ENCODE assay signal across 1 cellular context in the genomic region with DNA sequence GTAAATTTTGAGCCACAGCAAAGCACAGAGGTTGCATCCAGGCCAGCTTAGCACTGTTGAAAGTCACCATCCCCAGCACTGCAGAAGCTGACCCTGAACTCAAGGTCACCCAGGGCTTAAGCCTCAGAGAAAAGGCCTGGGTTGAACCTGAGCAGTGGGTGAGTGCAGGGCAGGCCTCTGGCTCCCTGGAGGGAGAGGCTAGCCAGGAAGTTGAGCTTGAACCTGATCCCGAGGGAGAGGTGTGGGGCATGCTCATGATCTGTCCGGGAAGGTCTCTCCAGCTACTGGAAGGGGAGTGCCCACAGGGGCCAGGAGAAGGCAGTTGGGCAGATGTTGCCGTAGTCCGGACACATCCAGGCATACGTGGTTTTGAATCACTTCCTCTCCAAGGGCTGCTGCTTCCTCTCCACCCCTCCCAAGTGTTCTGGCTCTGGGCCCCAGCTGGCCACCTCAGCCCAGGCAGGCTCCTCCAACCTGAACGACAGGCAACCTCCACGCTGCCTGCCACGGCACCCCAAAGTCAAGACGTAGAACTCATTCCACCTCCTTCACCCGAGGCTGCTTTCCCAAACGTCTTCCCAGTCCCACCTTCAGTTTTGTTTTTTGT.
TF ChIP-seq lines count a peak whose summit lies in the region.

No MANE protein-coding gene starts in this region.

TF ChIP-seq in HepG2, 621 proteins besides CTCF, POLR2A, EP300 and RAD21 (continued from another document and continues in another):
- TF ChIP-seq, protein P1, sequence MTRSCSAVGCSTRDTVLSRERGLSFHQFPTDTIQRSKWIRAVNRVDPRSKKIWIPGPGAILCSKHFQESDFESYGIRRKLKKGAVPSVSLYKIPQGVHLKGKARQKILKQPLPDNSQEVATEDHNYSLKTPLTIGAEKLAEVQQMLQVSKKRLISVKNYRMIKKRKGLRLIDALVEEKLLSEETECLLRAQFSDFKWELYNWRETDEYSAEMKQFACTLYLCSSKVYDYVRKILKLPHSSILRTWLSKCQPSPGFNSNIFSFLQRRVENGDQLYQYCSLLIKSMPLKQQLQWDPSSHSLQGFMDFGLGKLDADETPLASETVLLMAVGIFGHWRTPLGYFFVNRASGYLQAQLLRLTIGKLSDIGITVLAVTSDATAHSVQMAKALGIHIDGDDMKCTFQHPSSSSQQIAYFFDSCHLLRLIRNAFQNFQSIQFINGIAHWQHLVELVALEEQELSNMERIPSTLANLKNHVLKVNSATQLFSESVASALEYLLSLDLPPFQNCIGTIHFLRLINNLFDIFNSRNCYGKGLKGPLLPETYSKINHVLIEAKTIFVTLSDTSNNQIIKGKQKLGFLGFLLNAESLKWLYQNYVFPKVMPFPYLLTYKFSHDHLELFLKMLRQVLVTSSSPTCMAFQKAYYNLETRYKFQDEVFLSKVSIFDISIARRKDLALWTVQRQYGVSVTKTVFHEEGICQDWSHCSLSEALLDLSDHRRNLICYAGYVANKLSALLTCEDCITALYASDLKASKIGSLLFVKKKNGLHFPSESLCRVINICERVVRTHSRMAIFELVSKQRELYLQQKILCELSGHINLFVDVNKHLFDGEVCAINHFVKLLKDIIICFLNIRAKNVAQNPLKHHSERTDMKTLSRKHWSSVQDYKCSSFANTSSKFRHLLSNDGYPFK (CRISPR knock-in tag; IDR thresholded peaks at IDR 0.05; ENCODE audit: borderline replicate concordance), result no peak; the same call in none of the 2 replicates
- TF ChIP-seq ZNF44 (CRISPR knock-in tag; IDR thresholded peaks at IDR 0.05) (peak; percentile 89), MTF2 (CRISPR knock-in tag; IDR thresholded peaks at IDR 0.05; ENCODE audit: borderline replicate concordance) (no peak), CREM (IDR thresholded peaks at IDR 0.05) (peak; percentile 59; the same call in 1 of the 2 replicates), CREM (CRISPR knock-in tag; IDR thresholded peaks at IDR 0.05) (no peak), SP4 (CRISPR knock-in tag; IDR thresholded peaks at IDR 0.05) (0 out of 2 replicates have a peak, but pooled peaks have one; percentile 23), HMG20B (CRISPR knock-in tag; conservative IDR thresholded peaks at IDR 0.05) (peak; percentile 89), KDM1A (CRISPR knock-in tag; IDR thresholded peaks at IDR 0.05) (peak; percentile 51; the same call in 1 of the 2 replicates), ZNF530 (CRISPR knock-in tag; IDR thresholded peaks at IDR 0.05; ENCODE audit: low read depth) (no peak), ZNF572 (CRISPR knock-in tag; IDR thresholded peaks at IDR 0.05) (no peak; the same call in 1 of the 2 replicates), ZNF17 (CRISPR knock-in tag; IDR thresholded peaks at IDR 0.05) (no peak), MEIS1 (CRISPR knock-in tag; IDR thresholded peaks at IDR 0.05; ENCODE audit: borderline replicate concordance) (peak; percentile 76; the same call in 1 of the 2 replicates), FOXA3 (CRISPR knock-in tag; IDR thresholded peaks at IDR 0.05) (peak; percentile 87), YEATS4 (CRISPR knock-in tag; IDR thresholded peaks at IDR 0.05; ENCODE audit: borderline replicate concordance) (peak; percentile 78), PITX1 (CRISPR knock-in tag; IDR thresholded peaks at IDR 0.05) (peak; percentile 99), DNMT3B (CRISPR knock-in tag; conservative IDR thresholded peaks at IDR 0.05) (no peak), SP1 (IDR thresholded peaks at IDR 0.05) (no peak), SP1 (CRISPR knock-in tag; IDR thresholded peaks at IDR 0.05) (peak; percentile 72), HNF4G (IDR thresholded peaks at IDR 0.05; ENCODE audit: borderline replicate concordance, low read depth, low read length) (0 out of 2 replicates have a peak, but pooled peaks have one; percentile 37), HNF4G (CRISPR knock-in tag; IDR thresholded peaks at IDR 0.05; ENCODE audit: borderline replicate concordance, low read depth) (0 out of 2 replicates have a peak, but pooled peaks have one; percentile 14), ZFP62 (CRISPR knock-in tag; IDR thresholded peaks at IDR 0.05) (no peak), ZNF282 (IDR thresholded peaks at IDR 0.05; ENCODE audit: partially characterized antibody) (no peak), ZSCAN30 (CRISPR knock-in tag; IDR thresholded peaks at IDR 0.05) (0 out of 2 replicates have a peak, but pooled peaks have one; percentile 37), ZSCAN22 (CRISPR knock-in tag; IDR thresholded peaks at IDR 0.05) (no peak), ZNF678 (CRISPR knock-in tag; IDR thresholded peaks at IDR 0.05) (no peak)
- TF ChIP-seq, protein P2, sequence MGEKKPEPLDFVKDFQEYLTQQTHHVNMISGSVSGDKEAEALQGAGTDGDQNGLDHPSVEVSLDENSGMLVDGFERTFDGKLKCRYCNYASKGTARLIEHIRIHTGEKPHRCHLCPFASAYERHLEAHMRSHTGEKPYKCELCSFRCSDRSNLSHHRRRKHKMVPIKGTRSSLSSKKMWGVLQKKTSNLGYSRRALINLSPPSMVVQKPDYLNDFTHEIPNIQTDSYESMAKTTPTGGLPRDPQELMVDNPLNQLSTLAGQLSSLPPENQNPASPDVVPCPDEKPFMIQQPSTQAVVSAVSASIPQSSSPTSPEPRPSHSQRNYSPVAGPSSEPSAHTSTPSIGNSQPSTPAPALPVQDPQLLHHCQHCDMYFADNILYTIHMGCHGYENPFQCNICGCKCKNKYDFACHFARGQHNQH (CRISPR knock-in tag; IDR thresholded peaks at IDR 0.05), result peak; percentile 96
- TF ChIP-seq, protein P3, sequence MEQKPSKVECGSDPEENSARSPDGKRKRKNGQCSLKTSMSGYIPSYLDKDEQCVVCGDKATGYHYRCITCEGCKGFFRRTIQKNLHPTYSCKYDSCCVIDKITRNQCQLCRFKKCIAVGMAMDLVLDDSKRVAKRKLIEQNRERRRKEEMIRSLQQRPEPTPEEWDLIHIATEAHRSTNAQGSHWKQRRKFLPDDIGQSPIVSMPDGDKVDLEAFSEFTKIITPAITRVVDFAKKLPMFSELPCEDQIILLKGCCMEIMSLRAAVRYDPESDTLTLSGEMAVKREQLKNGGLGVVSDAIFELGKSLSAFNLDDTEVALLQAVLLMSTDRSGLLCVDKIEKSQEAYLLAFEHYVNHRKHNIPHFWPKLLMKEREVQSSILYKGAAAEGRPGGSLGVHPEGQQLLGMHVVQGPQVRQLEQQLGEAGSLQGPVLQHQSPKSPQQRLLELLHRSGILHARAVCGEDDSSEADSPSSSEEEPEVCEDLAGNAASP (CRISPR knock-in tag; IDR thresholded peaks at IDR 0.05; ENCODE audit: borderline replicate concordance), result peak; percentile 100
- TF ChIP-seq, protein P4, sequence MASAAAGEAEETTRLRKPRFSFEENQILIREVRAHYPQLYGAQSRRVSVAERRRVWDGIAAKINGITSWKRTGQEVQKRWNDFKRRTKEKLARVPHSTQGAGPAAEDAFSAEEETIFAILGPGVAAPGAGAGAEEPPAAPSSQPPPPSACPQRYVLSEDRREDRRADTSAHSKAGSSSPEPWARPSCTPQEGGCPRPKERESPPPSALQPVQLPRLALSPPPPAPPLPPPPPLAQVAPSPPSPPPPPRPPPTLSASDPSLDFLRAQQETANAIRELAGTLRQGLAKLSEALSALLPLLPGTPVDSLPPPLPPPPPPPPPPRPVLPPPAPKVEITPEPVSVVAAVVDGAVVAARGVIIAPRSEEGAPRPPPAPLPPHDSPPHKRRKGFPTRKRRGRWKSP (CRISPR knock-in tag; IDR thresholded peaks at IDR 0.05), result 0 out of 2 replicates have a peak, but pooled peaks have one; percentile 42
- TF ChIP-seq, protein P5, sequence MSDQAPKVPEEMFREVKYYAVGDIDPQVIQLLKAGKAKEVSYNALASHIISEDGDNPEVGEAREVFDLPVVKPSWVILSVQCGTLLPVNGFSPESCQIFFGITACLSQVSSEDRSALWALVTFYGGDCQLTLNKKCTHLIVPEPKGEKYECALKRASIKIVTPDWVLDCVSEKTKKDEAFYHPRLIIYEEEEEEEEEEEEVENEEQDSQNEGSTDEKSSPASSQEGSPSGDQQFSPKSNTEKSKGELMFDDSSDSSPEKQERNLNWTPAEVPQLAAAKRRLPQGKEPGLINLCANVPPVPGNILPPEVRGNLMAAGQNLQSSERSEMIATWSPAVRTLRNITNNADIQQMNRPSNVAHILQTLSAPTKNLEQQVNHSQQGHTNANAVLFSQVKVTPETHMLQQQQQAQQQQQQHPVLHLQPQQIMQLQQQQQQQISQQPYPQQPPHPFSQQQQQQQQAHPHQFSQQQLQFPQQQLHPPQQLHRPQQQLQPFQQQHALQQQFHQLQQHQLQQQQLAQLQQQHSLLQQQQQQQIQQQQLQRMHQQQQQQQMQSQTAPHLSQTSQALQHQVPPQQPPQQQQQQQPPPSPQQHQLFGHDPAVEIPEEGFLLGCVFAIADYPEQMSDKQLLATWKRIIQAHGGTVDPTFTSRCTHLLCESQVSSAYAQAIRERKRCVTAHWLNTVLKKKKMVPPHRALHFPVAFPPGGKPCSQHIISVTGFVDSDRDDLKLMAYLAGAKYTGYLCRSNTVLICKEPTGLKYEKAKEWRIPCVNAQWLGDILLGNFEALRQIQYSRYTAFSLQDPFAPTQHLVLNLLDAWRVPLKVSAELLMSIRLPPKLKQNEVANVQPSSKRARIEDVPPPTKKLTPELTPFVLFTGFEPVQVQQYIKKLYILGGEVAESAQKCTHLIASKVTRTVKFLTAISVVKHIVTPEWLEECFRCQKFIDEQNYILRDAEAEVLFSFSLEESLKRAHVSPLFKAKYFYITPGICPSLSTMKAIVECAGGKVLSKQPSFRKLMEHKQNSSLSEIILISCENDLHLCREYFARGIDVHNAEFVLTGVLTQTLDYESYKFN (CRISPR knock-in tag; conservative IDR thresholded peaks at IDR 0.05), result peak; percentile 86
- TF ChIP-seq, protein P6, sequence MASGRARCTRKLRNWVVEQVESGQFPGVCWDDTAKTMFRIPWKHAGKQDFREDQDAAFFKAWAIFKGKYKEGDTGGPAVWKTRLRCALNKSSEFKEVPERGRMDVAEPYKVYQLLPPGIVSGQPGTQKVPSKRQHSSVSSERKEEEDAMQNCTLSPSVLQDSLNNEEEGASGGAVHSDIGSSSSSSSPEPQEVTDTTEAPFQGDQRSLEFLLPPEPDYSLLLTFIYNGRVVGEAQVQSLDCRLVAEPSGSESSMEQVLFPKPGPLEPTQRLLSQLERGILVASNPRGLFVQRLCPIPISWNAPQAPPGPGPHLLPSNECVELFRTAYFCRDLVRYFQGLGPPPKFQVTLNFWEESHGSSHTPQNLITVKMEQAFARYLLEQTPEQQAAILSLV (CRISPR knock-in tag; IDR thresholded peaks at IDR 0.05; ENCODE audit: borderline replicate concordance), result peak; percentile 78; the same call in 1 of the 2 replicates
- TF ChIP-seq, protein P7, sequence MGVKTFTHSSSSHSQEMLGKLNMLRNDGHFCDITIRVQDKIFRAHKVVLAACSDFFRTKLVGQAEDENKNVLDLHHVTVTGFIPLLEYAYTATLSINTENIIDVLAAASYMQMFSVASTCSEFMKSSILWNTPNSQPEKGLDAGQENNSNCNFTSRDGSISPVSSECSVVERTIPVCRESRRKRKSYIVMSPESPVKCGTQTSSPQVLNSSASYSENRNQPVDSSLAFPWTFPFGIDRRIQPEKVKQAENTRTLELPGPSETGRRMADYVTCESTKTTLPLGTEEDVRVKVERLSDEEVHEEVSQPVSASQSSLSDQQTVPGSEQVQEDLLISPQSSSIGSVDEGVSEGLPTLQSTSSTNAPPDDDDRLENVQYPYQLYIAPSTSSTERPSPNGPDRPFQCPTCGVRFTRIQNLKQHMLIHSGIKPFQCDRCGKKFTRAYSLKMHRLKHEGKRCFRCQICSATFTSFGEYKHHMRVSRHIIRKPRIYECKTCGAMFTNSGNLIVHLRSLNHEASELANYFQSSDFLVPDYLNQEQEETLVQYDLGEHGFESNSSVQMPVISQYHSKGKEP (CRISPR knock-in tag; IDR thresholded peaks at IDR 0.05), result 0 out of 2 replicates have a peak, but pooled peaks have one; percentile 52
- TF ChIP-seq, protein P8, sequence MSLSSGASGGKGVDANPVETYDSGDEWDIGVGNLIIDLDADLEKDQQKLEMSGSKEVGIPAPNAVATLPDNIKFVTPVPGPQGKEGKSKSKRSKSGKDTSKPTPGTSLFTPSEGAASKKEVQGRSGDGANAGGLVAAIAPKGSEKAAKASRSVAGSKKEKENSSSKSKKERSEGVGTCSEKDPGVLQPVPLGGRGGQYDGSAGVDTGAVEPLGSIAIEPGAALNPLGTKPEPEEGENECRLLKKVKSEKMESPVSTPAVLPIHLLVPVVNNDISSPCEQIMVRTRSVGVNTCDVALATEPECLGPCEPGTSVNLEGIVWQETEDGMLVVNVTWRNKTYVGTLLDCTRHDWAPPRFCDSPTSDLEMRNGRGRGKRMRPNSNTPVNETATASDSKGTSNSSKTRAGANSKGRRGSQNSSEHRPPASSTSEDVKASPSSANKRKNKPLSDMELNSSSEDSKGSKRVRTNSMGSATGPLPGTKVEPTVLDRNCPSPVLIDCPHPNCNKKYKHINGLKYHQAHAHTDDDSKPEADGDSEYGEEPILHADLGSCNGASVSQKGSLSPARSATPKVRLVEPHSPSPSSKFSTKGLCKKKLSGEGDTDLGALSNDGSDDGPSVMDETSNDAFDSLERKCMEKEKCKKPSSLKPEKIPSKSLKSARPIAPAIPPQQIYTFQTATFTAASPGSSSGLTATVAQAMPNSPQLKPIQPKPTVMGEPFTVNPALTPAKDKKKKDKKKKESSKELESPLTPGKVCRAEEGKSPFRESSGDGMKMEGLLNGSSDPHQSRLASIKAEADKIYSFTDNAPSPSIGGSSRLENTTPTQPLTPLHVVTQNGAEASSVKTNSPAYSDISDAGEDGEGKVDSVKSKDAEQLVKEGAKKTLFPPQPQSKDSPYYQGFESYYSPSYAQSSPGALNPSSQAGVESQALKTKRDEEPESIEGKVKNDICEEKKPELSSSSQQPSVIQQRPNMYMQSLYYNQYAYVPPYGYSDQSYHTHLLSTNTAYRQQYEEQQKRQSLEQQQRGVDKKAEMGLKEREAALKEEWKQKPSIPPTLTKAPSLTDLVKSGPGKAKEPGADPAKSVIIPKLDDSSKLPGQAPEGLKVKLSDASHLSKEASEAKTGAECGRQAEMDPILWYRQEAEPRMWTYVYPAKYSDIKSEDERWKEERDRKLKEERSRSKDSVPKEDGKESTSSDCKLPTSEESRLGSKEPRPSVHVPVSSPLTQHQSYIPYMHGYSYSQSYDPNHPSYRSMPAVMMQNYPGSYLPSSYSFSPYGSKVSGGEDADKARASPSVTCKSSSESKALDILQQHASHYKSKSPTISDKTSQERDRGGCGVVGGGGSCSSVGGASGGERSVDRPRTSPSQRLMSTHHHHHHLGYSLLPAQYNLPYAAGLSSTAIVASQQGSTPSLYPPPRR (CRISPR knock-in tag; IDR thresholded peaks at IDR 0.05; ENCODE audit: borderline replicate concordance), result peak; percentile 89; the same call in 1 of the 2 replicates
- TF ChIP-seq, protein P9, sequence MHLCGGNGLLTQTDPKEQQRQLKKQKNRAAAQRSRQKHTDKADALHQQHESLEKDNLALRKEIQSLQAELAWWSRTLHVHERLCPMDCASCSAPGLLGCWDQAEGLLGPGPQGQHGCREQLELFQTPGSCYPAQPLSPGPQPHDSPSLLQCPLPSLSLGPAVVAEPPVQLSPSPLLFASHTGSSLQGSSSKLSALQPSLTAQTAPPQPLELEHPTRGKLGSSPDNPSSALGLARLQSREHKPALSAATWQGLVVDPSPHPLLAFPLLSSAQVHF (CRISPR knock-in tag; IDR thresholded peaks at IDR 0.05), result no peak
